Comparison of ENCODE assay signal across 19 cellular contexts in the genomic region with DNA sequence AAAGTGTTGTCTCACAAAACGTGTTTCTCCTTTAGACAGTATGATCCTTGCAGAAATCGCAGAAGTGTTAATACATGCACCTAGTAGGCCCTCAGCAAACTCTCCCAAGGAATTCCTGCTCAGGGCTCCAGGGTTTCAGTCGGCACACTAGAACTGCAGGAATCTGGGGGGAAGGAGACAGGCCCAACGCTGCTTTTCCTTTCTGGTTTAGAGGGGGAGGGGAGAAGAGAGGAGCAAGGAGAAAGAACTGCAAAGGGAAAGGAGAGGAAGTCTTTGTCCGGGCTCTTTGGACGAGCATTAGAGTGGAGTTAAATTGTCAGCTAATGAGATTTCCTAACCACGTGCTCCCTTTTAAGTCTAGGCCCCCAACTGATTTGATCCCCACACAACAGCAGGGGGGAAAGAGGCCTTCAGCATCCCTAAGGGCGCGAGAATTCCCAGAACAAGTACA.
DNase-seq lines count a peak whose midpoint lies in the region; ATAC-seq and TF ChIP-seq lines count a peak whose summit lies in the region.
"Had no signal": no experiment of that assay in that cellular context is flagged by ENCODE, and none has a peak within 500 bp of the region (broad histone marks: within the 10 kb centered on the region; RNA-seq: fewer than 3 reads in every experiment).

No MANE protein-coding gene starts in this region.

- no CpG with 5 or more reads among the region's 9 CpGs for WGBS in H9 (ENCODE audit: extremely low coverage, insufficient read length, low lambda C conversion rate)
- WGBS in iPS DF 6.9 (ENCODE audit: insufficient coverage, insufficient read length) = no CpG with 5 or more reads among the region's 9 CpGs
- WGBS in gastroesophageal sphincter (ENCODE audit: low coverage in 1 of 2), 2 donors = 80 to 100% methylated on average over 2 to 9 of the region's 9 CpGs

- no peak overlapping the region for H2BK12ac ChIP-seq in H9 (ENCODE audit: insufficient read length, low read depth, low read length)

- no peak overlapping the region for H4K5ac ChIP-seq in H9 (ENCODE audit: insufficient read length, low read depth, low read length)

- no peak overlapping the region for H3T11ph ChIP-seq in H9 (ENCODE audit: low read length)

- peaks cover 57 to 62% of the 10 kb centered on the region in 2 experiments for H3K4me1 Mint-ChIP-seq in H9

- H2BK5ac ChIP-seq in H9 (ENCODE audit: insufficient read length, low read length) = no peak overlapping the region

- no peak for TF ChIP-seq EP300 in gastroesophageal sphincter (IDR thresholded peaks at IDR 0.05)

- H3K9me3 ChIP-seq in H9 (ENCODE audit: control insufficient read depth, low read depth, low read length) = no peaks in the 10 kb centered on the region
- H3K9me3 ChIP-seq in iPS DF 6.9 (ENCODE audit: control insufficient read depth, insufficient read depth, low read length) = no peaks in the 10 kb centered on the region
- no peaks in the 10 kb centered on the region for H3K9me3 ChIP-seq in osteoblast (ENCODE audit: low read depth, low read length)
- no peaks in the 10 kb centered on the region for H3K9me3 ChIP-seq in effector memory CD4-positive, alpha-beta T cell (ENCODE audit: control insufficient read depth, low read length)
- H3K9me3 ChIP-seq in gastroesophageal sphincter = no peaks in the 10 kb centered on the region
- H3K9me3 ChIP-seq: ovary, uterus had no signal

- H4K20me1 ChIP-seq in H9 (ENCODE audit: control insufficient read depth, insufficient read depth, insufficient read length) = no peaks in the 10 kb centered on the region
- no peaks in the 10 kb centered on the region for H4K20me1 ChIP-seq in osteoblast (ENCODE audit: insufficient read depth, low read length)

- no peaks in the 10 kb centered on the region for H3K79me1 ChIP-seq in H9 (ENCODE audit: insufficient read depth, low read depth, low read length, poor library complexity, severe bottlenecking)

- H3K27ac Mint-ChIP-seq in H9 = peak overlapping the region; percentile 89 to 98 (median 91)
- H3K27ac Mint-ChIP-seq: stimulated activated naive CD8-positive, alpha-beta T cell treated with anti-CD3 and anti-CD28 coated beads, Interleukin-15, Interleukin-2, amounts not matched to agents 100 ng/mL and 50 ng/mL, for 24 hours had no signal

- H3K4ac ChIP-seq in H9 (ENCODE audit: low read depth, low read length) = no peak overlapping the region

- H3K56ac ChIP-seq in H9 (ENCODE audit: insufficient read length, low read depth, low read length) = no peak overlapping the region

- H3K4me1 ChIP-seq in H9 (ENCODE audit: insufficient read depth, low read length) (peaks cover 18% of the 10 kb centered on the region; the same call in 1 of the 2 replicates), iPS DF 6.9 (ENCODE audit: control insufficient read depth, insufficient read depth, low read length) (peaks cover 13% of the 10 kb centered on the region), osteoblast (ENCODE audit: insufficient read depth, low read length) (peaks cover 8% of the 10 kb centered on the region), gastroesophageal sphincter (peaks cover 0 to 28% (median 11%) of the 10 kb centered on the region in 3 donors)
- H3K4me1 ChIP-seq in effector memory CD4-positive, alpha-beta T cell (ENCODE audit: control insufficient read depth, insufficient read depth, low read length, poor library complexity, severe bottlenecking) = peaks cover 11% of the 10 kb centered on the region

- H2BK120ac ChIP-seq in H9 (ENCODE audit: low read depth, low read length, poor library complexity, severe bottlenecking) = no peak overlapping the region

- H3K4me3 Mint-ChIP-seq in H9 = peak overlapping the region; percentile 55 to 89
- H3K4me3 Mint-ChIP-seq: stimulated activated naive CD8-positive, alpha-beta T cell treated with anti-CD3 and anti-CD28 coated beads, Interleukin-15, Interleukin-2, amounts not matched to agents 100 ng/mL and 50 ng/mL, for 24 hours had no signal

- H3K9ac ChIP-seq in H9 (ENCODE audit: extremely low read depth, insufficient read length, low read length) = peak overlapping the region; percentile 4

- H2BK20ac ChIP-seq in H9 (ENCODE audit: low read depth, low read length, poor library complexity, severe bottlenecking) = no peak overlapping the region

- no peak for ATAC-seq in gastroesophageal sphincter
- ATAC-seq in GM19455 (IDR thresholded peaks at IDR 0.05; ENCODE audit: unreplicated experiment) = no peak
- ATAC-seq: GM12878, K562 had no signal

- H3K4me3 ChIP-seq in iPS DF 6.9 (ENCODE audit: low read length) (no peak overlapping the region), osteoblast (ENCODE audit: insufficient read depth, low read length) (no peak overlapping the region), gastroesophageal sphincter (no peak overlapping the region)
- H3K4me3 ChIP-seq in effector memory CD4-positive, alpha-beta T cell (ENCODE audit: insufficient read depth, low read depth, low read length, poor library complexity, severe bottlenecking) = no peak overlapping the region
- H3K4me3 ChIP-seq: GM12878, K562, ovary, skin epidermis, uterus had no signal

- TF ChIP-seq CTCF in H9 (conservative IDR thresholded peaks at IDR 0.05) (no peak), osteoblast (IDR thresholded peaks at IDR 0.05; ENCODE audit: extremely low read depth, low read depth, low read length) (no peak), gastroesophageal sphincter (IDR thresholded peaks at IDR 0.05) (no peak)

- H3K27me3 ChIP-seq in H9 (ENCODE audit: insufficient read depth, low read length) (no peaks in the 10 kb centered on the region; the same call in 1 of the 2 replicates), iPS DF 6.9 (ENCODE audit: control insufficient read depth, insufficient read depth, low read length) (no peaks in the 10 kb centered on the region), osteoblast (ENCODE audit: insufficient read depth, low read length) (peaks cover 48% of the 10 kb centered on the region), gastroesophageal sphincter (peaks cover 86% of the 10 kb centered on the region)
- H3K27me3 ChIP-seq in effector memory CD4-positive, alpha-beta T cell (replicated peaks; ENCODE audit: control insufficient read depth, insufficient read depth, low read length, poor library complexity, severe bottlenecking) = no peaks in the 10 kb centered on the region
- H3K27me3 ChIP-seq: ovary had no signal

- H4K8ac ChIP-seq in H9 (replicated peaks; ENCODE audit: insufficient read length, low read depth, low read length) = no peak overlapping the region

- no peak overlapping the region for H2AFZ ChIP-seq in H9 (ENCODE audit: low read length)
- no peak overlapping the region for H2AFZ ChIP-seq in osteoblast (ENCODE audit: low read length)

- peaks cover 32% of the 10 kb centered on the region for H3K27me3 Mint-ChIP-seq in H9 (ENCODE audit: low read depth)

- H3K4me2 ChIP-seq in H9 (ENCODE audit: insufficient read depth, insufficient read length, low read length) (peak overlapping the region; percentile 5), osteoblast (ENCODE audit: insufficient read depth, low read length) (no peak overlapping the region)

- no peak overlapping the region for H2AK5ac ChIP-seq in H9 (ENCODE audit: insufficient read length, low read length)

- H3K36me3 Mint-ChIP-seq in H9 (ENCODE audit: insufficient read depth in 1 of 3, low read depth in 3 of 3) = peaks cover 0 to 8% (median 0%) of the 10 kb centered on the region in 3 experiments; a peak in 4 of 7 replicates

- H3K9me3 Mint-ChIP-seq in H9 = no peaks in the 10 kb centered on the region; a peak in 1 of 5 replicates
- H3K9me3 Mint-ChIP-seq: stimulated activated naive CD8-positive, alpha-beta T cell treated with anti-CD3 and anti-CD28 coated beads, Interleukin-15, Interleukin-2, amounts not matched to agents 100 ng/mL and 50 ng/mL, for 24 hours had no signal

- H3K23ac ChIP-seq in H9 (ENCODE audit: insufficient read length, low read depth, low read length) = no peak overlapping the region

- H3K18ac ChIP-seq in H9 (ENCODE audit: insufficient read length, low read depth, low read length) = peak overlapping the region; percentile 2

- peak overlapping the region; percentile 6; the same call in 1 of the 2 replicates for H3K14ac ChIP-seq in H9 (ENCODE audit: insufficient read depth, low read length)

- H3K27ac ChIP-seq in H9 (ENCODE audit: insufficient read length, low read depth, low read length) = no peak overlapping the region
- no peak overlapping the region for H3K27ac ChIP-seq in iPS DF 6.9 (ENCODE audit: low read length)
- no peak overlapping the region for H3K27ac ChIP-seq in osteoblast (ENCODE audit: low read depth, low read length)
- no peak overlapping the region for H3K27ac ChIP-seq in effector memory CD4-positive, alpha-beta T cell (ENCODE audit: insufficient read depth, low read length, poor library complexity, severe bottlenecking)
- H3K27ac ChIP-seq in gastroesophageal sphincter = no peak overlapping the region
- H3K27ac ChIP-seq: ovary, skin epidermis, uterus, VCaP had no signal

- no peak for TF ChIP-seq POLR2A in gastroesophageal sphincter (IDR thresholded peaks at IDR 0.05)

- H3K79me2 ChIP-seq in H9 (ENCODE audit: insufficient read depth, low read length) (no peaks in the 10 kb centered on the region; the same call in 1 of the 2 replicates), osteoblast (ENCODE audit: insufficient read depth, low read length) (no peaks in the 10 kb centered on the region)

- H4K91ac ChIP-seq in H9 (ENCODE audit: insufficient read length, low read depth, low read length) = no peak overlapping the region

- no peak overlapping the region for H2BK15ac ChIP-seq in H9 (ENCODE audit: low read depth, low read length)

- DNase-seq in H9 (peak; percentile 63), NCI-H82 (lab: John Stamatoyannopoulos, UW) (peak; percentile 93), iPS DF 6.9 (ENCODE audit: low read depth, low spot score) (peak; percentile 31), osteoblast (ENCODE audit: insufficient read length, low spot score, missing footprints) (peak; percentile 57)
- no peak for DNase-seq in effector memory CD4-positive, alpha-beta T cell
- DNase-seq: activated CD8-positive, alpha-beta memory T cell treated with anti-CD3 and anti-CD28 coated beads for 24 hours; C1 segment of cervical spinal cord; effector CD8-positive, alpha-beta T cell; NCI-H748 treated with DMSO at 0.1 percent for 48 hours; ovary; RPMI8226; uterus had no signal

- H3K36me3 ChIP-seq in iPS DF 6.9 (ENCODE audit: control insufficient read depth, insufficient read depth, low read length) (no peaks in the 10 kb centered on the region; the same call in 1 of the 2 replicates), osteoblast (ENCODE audit: insufficient read depth, low read length) (no peaks in the 10 kb centered on the region), gastroesophageal sphincter (no peaks in the 10 kb centered on the region)
- no peaks in the 10 kb centered on the region for H3K36me3 ChIP-seq in effector memory CD4-positive, alpha-beta T cell (ENCODE audit: control insufficient read depth, insufficient read depth, low read length)
- H3K36me3 ChIP-seq: ovary, uterus had no signal

- H3K23me2 ChIP-seq in H9 (ENCODE audit: insufficient read length, low read depth, low read length, poor library complexity, severe bottlenecking) = peaks cover 17% of the 10 kb centered on the region

Comparison
In these comparisons a context has a peak if more than half of its experiments do, and no peak if none do; other contexts are left out.
1. DNase-seq: peak in H9 (single experiment), NCI-H82 (single experiment), iPS DF 6.9 (single experiment) and osteoblast (single experiment); none in effector memory CD4-positive, alpha-beta T cell (0 of 3).